In genomic region chr6:45741437-45742166, GRCh38 we compare ENCODE assay signal across 10 cellular contexts.
A peak's percentile ranks its signal among the peaks of the same experiment; 100 is the strongest.
DNase-seq lines count a peak whose midpoint lies in the region; ATAC-seq lines count a peak whose summit lies in the region.
"Had no signal": no experiment of that assay in that cellular context is flagged by ENCODE, and none has a peak within 500 bp of the region (broad histone marks: within the 10 kb centered on the region; RNA-seq: fewer than 3 reads in every experiment).

No MANE protein-coding gene starts in this region.

- H3K4me3 Mint-ChIP-seq in T-helper 2 cell treated with Interferon-gamma antibody and Interleukin-4, amounts not matched to agents 5 μg/mL and 100 μg/mL, for 36 hours, result peak overlapping the region; percentile 38
- H3K4me3 Mint-ChIP-seq in activated CD4-positive, alpha-beta memory T cell treated with anti-CD3 and anti-CD28 coated beads, Interleukin-2, amount 10 ng/mL, durations not matched to agents 7 days and 5 days, result no peak overlapping the region
- H3K4me3 Mint-ChIP-seq: T-cell had no signal

- peaks cover 49% of the 10 kb centered on the region for H3K4me1 Mint-ChIP-seq in T-helper 2 cell treated with Interferon-gamma antibody and Interleukin-4, amounts not matched to agents 5 μg/mL and 100 μg/mL, for 36 hours (ENCODE audit: low read depth)
- peaks cover 48% of the 10 kb centered on the region for H3K4me1 Mint-ChIP-seq in activated CD4-positive, alpha-beta memory T cell treated with anti-CD3 and anti-CD28 coated beads, Interleukin-2, amount 10 ng/mL, durations not matched to agents 7 days and 5 days

- CTCF ChIA-PET in activated CD4-positive, alpha-beta memory T cell treated with anti-CD3 and anti-CD28 coated beads, Interleukin-2, amount 10 ng/mL, durations not matched to agents 7 days and 5 days (lab: Charles Lee), result interaction anchor here (1.1 kb wide), 1 partner anchor 27 kb away, joined by 4 read pairs; no protein-coding TSS in a partner anchor

- POLR2A ChIA-PET in activated CD4-positive, alpha-beta memory T cell treated with anti-CD3 and anti-CD28 coated beads, Interleukin-2, amount 10 ng/mL, durations not matched to agents 7 days and 5 days (lab: Charles Lee), result no interaction called here

- H3K27me3 Mint-ChIP-seq in T-helper 2 cell treated with Interferon-gamma antibody and Interleukin-4, amounts not matched to agents 5 μg/mL and 100 μg/mL, for 36 hours (ENCODE audit: low read depth), result no peaks in the 10 kb centered on the region
- no peaks in the 10 kb centered on the region for H3K27me3 Mint-ChIP-seq in activated CD4-positive, alpha-beta memory T cell treated with anti-CD3 and anti-CD28 coated beads, Interleukin-2, amount 10 ng/mL, durations not matched to agents 7 days and 5 days
- H3K27me3 Mint-ChIP-seq: T-cell had no signal

- ATAC-seq in HG03135 (IDR thresholded peaks at IDR 0.05; ENCODE audit: unreplicated experiment) (peak; percentile 49), GM18519 (IDR thresholded peaks at IDR 0.05; ENCODE audit: low FRiP score, unreplicated experiment) (no peak), GM21360 (IDR thresholded peaks at IDR 0.05; ENCODE audit: unreplicated experiment) (no peak)
- ATAC-seq: T-cell had no signal

- H3K36me3 Mint-ChIP-seq in T-helper 2 cell treated with Interferon-gamma antibody and Interleukin-4, amounts not matched to agents 5 μg/mL and 100 μg/mL, for 36 hours (ENCODE audit: low read depth), result no peaks in the 10 kb centered on the region
- H3K36me3 Mint-ChIP-seq in activated CD4-positive, alpha-beta memory T cell treated with anti-CD3 and anti-CD28 coated beads, Interleukin-2, amount 10 ng/mL, durations not matched to agents 7 days and 5 days (ENCODE audit: low read depth), result peaks cover 3% of the 10 kb centered on the region
- H3K36me3 Mint-ChIP-seq: T-cell had no signal

- peak; percentile 22 for DNase-seq in T-helper 2 cell treated with Interferon-gamma antibody and Interleukin-4, amounts not matched to agents 5 μg/mL and 100 μg/mL, for 36 hours (ENCODE audit: low spot score)
- DNase-seq in T-helper 2 cell (no peak), mucosa of gallbladder (ENCODE audit: low spot score) (peak; percentile 18), iPS-NIHi7 (ENCODE audit: extremely low spot score) (no peak)
- DNase-seq in activated CD4-positive, alpha-beta memory T cell treated with anti-CD3 and anti-CD28 coated beads, Interleukin-2, amount 10 ng/mL, durations not matched to agents 7 days and 5 days, result no peak
- DNase-seq: left cardiac atrium had no signal

- no peaks in the 10 kb centered on the region for H3K9me3 Mint-ChIP-seq in T-helper 2 cell treated with Interferon-gamma antibody and Interleukin-4, amounts not matched to agents 5 μg/mL and 100 μg/mL, for 36 hours
- peaks cover 5% of the 10 kb centered on the region for H3K9me3 Mint-ChIP-seq in activated CD4-positive, alpha-beta memory T cell treated with anti-CD3 and anti-CD28 coated beads, Interleukin-2, amount 10 ng/mL, durations not matched to agents 7 days and 5 days
- H3K9me3 Mint-ChIP-seq: T-cell had no signal

- H3K27ac Mint-ChIP-seq in T-helper 2 cell treated with Interferon-gamma antibody and Interleukin-4, amounts not matched to agents 5 μg/mL and 100 μg/mL, for 36 hours, result peak overlapping the region; percentile 55
- H3K27ac Mint-ChIP-seq in activated CD4-positive, alpha-beta memory T cell treated with anti-CD3 and anti-CD28 coated beads, Interleukin-2, amount 10 ng/mL, durations not matched to agents 7 days and 5 days, result peak overlapping the region; percentile 4
- H3K27ac Mint-ChIP-seq: T-cell had no signal

Comparison
In these comparisons a context has a peak if more than half of its experiments do, and no peak if none do; other contexts are left out.
1. DNase-seq: peak in T-helper 2 cell treated with Interferon-gamma antibody and Interleukin-4, amounts not matched to agents 5 μg/mL and 100 μg/mL, for 36 hours (single experiment) and mucosa of gallbladder (single experiment); none in T-helper 2 cell (0 of 5), activated CD4-positive, alpha-beta memory T cell treated with anti-CD3 and anti-CD28 coated beads, Interleukin-2, amount 10 ng/mL, durations not matched to agents 7 days and 5 days (single experiment) and iPS-NIHi7 (single experiment).